In the genomic region with DNA sequence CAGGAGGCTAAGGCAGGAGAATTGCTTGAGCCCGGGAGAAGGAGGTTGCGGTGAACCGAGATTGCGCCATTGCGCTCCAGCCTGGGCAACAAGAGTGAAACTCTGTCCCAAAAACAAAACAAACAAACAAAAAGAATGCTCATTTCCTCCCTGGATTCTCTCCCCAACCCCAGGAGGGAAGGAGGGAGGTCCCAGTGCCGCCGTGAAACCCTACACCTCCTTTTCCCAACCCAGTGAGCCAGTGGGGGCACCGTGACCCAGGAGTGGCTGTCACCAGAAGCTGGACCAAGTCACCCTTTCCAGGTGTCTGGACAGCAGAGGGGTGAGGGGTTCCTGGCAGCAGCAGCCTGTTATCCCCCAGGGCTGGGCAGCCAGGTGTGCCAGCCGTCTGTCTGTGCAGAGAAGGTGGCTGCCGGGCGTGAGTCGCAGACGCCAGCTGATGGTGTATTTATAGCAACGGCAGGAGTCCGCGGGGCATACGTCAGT, we compare ENCODE assay signal across 12 cellular contexts. TPM values are rescaled to one million over a fixed set of nuclear protein-coding genes. Genes with fewer than 3 reads are reported as not detected.
DNase-seq lines count a peak whose midpoint lies in the region; ATAC-seq and TF ChIP-seq lines count a peak whose summit lies in the region.
"Had no signal": no experiment of that assay in that cellular context is flagged by ENCODE, and none has a peak within 500 bp of the region (broad histone marks: within the 10 kb centered on the region; RNA-seq: fewer than 3 reads in every experiment).

No MANE protein-coding gene starts in this region.

- intact Hi-C loops in A673 (cut with micrococcal nuclease; ENCODE audit: unreplicated experiment) = no loop called here
- intact Hi-C loops in colonic mucosa (cut with DNase I) = no loop called here

- in situ Hi-C loops in KBM-7 (cut with MboI; ENCODE audit: low pct_unique_long_range_greater_than_20kb, low sequenced_read_pairs) = no loop called here

- no peak for DNase-seq in A673 (ENCODE audit: low spot score)
- DNase-seq in NCI-H128 (lab: John Stamatoyannopoulos, UW; ENCODE audit: unreplicated experiment) = peak; percentile 30
- peak; percentile 33 for DNase-seq in colonic mucosa
- DNase-seq in myocyte (ENCODE audit: low read depth) = peak; percentile 65
- DNase-seq in KBM-7 = no peak
- no peak for DNase-seq in activated naive CD4-positive, alpha-beta T cell treated with anti-CD3 and anti-CD28 coated beads, Interleukin-2, amount 50 U/mL, for 72 hours (ENCODE audit: low spot score in 2 of 2)
- DNase-seq: activated CD8-positive, alpha-beta T cell treated with anti-CD3 and anti-CD28 coated beads, Interleukin-2, amount 10 ng/mL, durations not matched to agents 7 days and 5 days had no signal

- no peak overlapping the region for H3K9ac ChIP-seq in colonic mucosa (ENCODE audit: low read depth in 2 of 2, low read length in 2 of 2)

- no peak for TF ChIP-seq CTCF in A673 (conservative IDR thresholded peaks at IDR 0.05; ENCODE audit: low read depth, low read length)
- no peak for TF ChIP-seq CTCF in colonic mucosa (IDR thresholded peaks at IDR 0.05)

- no peak overlapping the region for H3K27ac Mint-ChIP-seq in activated naive CD4-positive, alpha-beta T cell treated with anti-CD3 and anti-CD28 coated beads, Interleukin-2, amount 50 U/mL, for 72 hours
- H3K27ac Mint-ChIP-seq: activated CD8-positive, alpha-beta T cell treated with anti-CD3 and anti-CD28 coated beads, Interleukin-2, amount 10 ng/mL, durations not matched to agents 7 days and 5 days; B cell had no signal

- H3K27me3 ChIP-seq in A673 (replicated peaks; ENCODE audit: insufficient read depth, low read depth, low read length, poor library complexity) (no peaks in the 10 kb centered on the region), colonic mucosa (no peaks in the 10 kb centered on the region)

- H3K4me3 ChIP-seq in A673 (ENCODE audit: low read depth, low read length, poor library complexity, severe bottlenecking) (no peak overlapping the region), colonic mucosa (no peak overlapping the region)
- H3K4me3 ChIP-seq: PC-9 had no signal

- H3K36me3 ChIP-seq in A673 (ENCODE audit: insufficient read depth, low read length, poor library complexity, severe bottlenecking) (peaks cover 3% of the 10 kb centered on the region), colonic mucosa (no peaks in the 10 kb centered on the region)

- peak overlapping the region; percentile 37 for H3K27ac ChIP-seq in A673 (ENCODE audit: low read depth, low read length, poor library complexity, severe bottlenecking)
- no peak overlapping the region for H3K27ac ChIP-seq in colonic mucosa
- H3K27ac ChIP-seq: PC-9 had no signal

- BruUV-seq in A673 (replicated peaks; lab: Mats Ljungman, UMichigan) = no TSS peak

- no peaks in the 10 kb centered on the region for H3K9me3 Mint-ChIP-seq in activated naive CD4-positive, alpha-beta T cell treated with anti-CD3 and anti-CD28 coated beads, Interleukin-2, amount 50 U/mL, for 72 hours
- H3K9me3 Mint-ChIP-seq: neural crest cell had no signal

- CTCF ChIA-PET in A673 (lab: Charles Lee) = no interaction called here

- H3K9me3 ChIP-seq in A673 (ENCODE audit: low read depth, low read length, poor library complexity, severe bottlenecking) (no peaks in the 10 kb centered on the region), colonic mucosa (no peaks in the 10 kb centered on the region)

- no peaks in the 10 kb centered on the region for H3K36me3 Mint-ChIP-seq in activated naive CD4-positive, alpha-beta T cell treated with anti-CD3 and anti-CD28 coated beads, Interleukin-2, amount 50 U/mL, for 72 hours

- peaks cover 27% of the 10 kb centered on the region for H3K4me1 ChIP-seq in A673 (ENCODE audit: insufficient read depth, low read length, poor library complexity, severe bottlenecking)
- peaks cover 11% of the 10 kb centered on the region for H3K4me1 ChIP-seq in colonic mucosa

- POLR2A ChIA-PET in A673 (lab: Charles Lee; ENCODE audit: low non-redundant PET) = no interaction called here

- ATAC-seq in activated naive CD4-positive, alpha-beta T cell treated with anti-CD3 and anti-CD28 coated beads, Interleukin-2, amount 50 U/mL, for 72 hours = no peak
- ATAC-seq in HG03039 (IDR thresholded peaks at IDR 0.05; ENCODE audit: unreplicated experiment) (no peak), GM21723 (IDR thresholded peaks at IDR 0.05; ENCODE audit: unreplicated experiment) (no peak)

RNA-seq across cellular contexts. Expression of gene NFIC, which starts 23.5 kb away (rescaled TPM):
- total RNA-seq in A673 (2021) (112 and 122 TPM in 2 replicates), colonic mucosa (10 to 100 TPM; 42.0 to 71.3 TPM), myocyte (71.4 and 82.9 TPM in 2 replicates)
- polyA plus RNA-seq in myocyte (2012) = 61.9 TPM
- total RNA-seq in activated naive CD4-positive, alpha-beta T cell treated with anti-CD3 and anti-CD28 coated beads, Interleukin-2, amount 50 U/mL, for 72 hours = 10 to 100 TPM; 10.4 to 23.1 TPM

Comparison
In these comparisons a context has a peak if more than half of its experiments do, and no peak if none do; other contexts are left out.
1. DNase-seq: peak in NCI-H128 (single experiment), colonic mucosa (single experiment) and myocyte (single experiment); none in A673 (single experiment), KBM-7 (single experiment) and activated naive CD4-positive, alpha-beta T cell treated with anti-CD3 and anti-CD28 coated beads, Interleukin-2, amount 50 U/mL, for 72 hours (0 of 2).